26 cellular contexts compared by ENCODE assay signal in genomic region chr6:9896806-9897205, GRCh38.
A peak's percentile ranks its signal among the peaks of the same experiment; 100 is the strongest.
DNase-seq lines count a peak whose midpoint lies in the region; ATAC-seq, FAIRE-seq and TF ChIP-seq lines count a peak whose summit lies in the region.
"Had no signal": no experiment of that assay in that cellular context is flagged by ENCODE, and none has a peak within 500 bp of the region (broad histone marks: within the 10 kb centered on the region; RNA-seq: fewer than 3 reads in every experiment).

No MANE protein-coding gene starts in this region.

- no peak for FAIRE-seq in A549 (lab: Jason Lieb, UNC)
- FAIRE-seq: GM12891, HTR-8/SVneo had no signal

- TF ChIP-seq POLR2A in A549 (IDR thresholded peaks at IDR 0.05; ENCODE audit: low read length): no peak

- DNase-seq in A549 (ENCODE audit: low read depth in 1 of 2, low spot score in 1 of 2) (no peak), HS-5 (ENCODE audit: low read depth) (peak; percentile 8), SKM-1 (lab: John Stamatoyannopoulos, UW; ENCODE audit: unreplicated experiment) (peak; percentile 18), epithelial cell of esophagus (ENCODE audit: low read depth) (peak; percentile 46), T-helper 1 cell (no peak)
- DNase-seq in stimulated activated CD4-positive, alpha-beta T cell treated with anti-CD3 and anti-CD28 coated beads, Interleukin-4, amount 100 ng/mL, for 24 hours: no peak
- no peak for DNase-seq in activated CD8-positive, alpha-beta memory T cell treated with anti-CD3 and anti-CD28 coated beads, Interleukin-2, amount 10 ng/mL, durations not matched to agents 7 days and 5 days
- DNase-seq: 8988T; BE2C; Caco-2; CD4-positive, alpha-beta T cell; GOT3; IMR-90; MM.1S; NCI-H1105; NCI-H2081; NCI-H2171 treated with DMSO at 0.1 percent for 48 hours; NCI-H446 treated with DMSO at 0.1 percent for 48 hours; NCI-H69; RPMI8226; SHP77 treated with DMSO at 0.1 percent for 48 hours had no signal

- H3K9me3 ChIP-seq in A549: no peaks in the 10 kb centered on the region
- H3K9me3 ChIP-seq: BE2C, Caco-2 had no signal

- no peaks in the 10 kb centered on the region for H3K4me1 Mint-ChIP-seq in activated CD8-positive, alpha-beta memory T cell treated with anti-CD3 and anti-CD28 coated beads, Interleukin-2, amount 10 ng/mL, durations not matched to agents 7 days and 5 days

- no peak overlapping the region for H3K4me2 ChIP-seq in A549

- no peak overlapping the region for H3K27ac Mint-ChIP-seq in activated CD8-positive, alpha-beta memory T cell treated with anti-CD3 and anti-CD28 coated beads, Interleukin-2, amount 10 ng/mL, durations not matched to agents 7 days and 5 days
- H3K27ac Mint-ChIP-seq: CD4-positive, alpha-beta T cell had no signal

- H3K4me1 ChIP-seq in A549: no peaks in the 10 kb centered on the region
- H3K4me1 ChIP-seq: BE2C, Caco-2 had no signal

- no peak for TF ChIP-seq CTCF in A549 (IDR thresholded peaks at IDR 0.05)
- TF ChIP-seq CTCF in epithelial cell of esophagus (IDR thresholded peaks at IDR 0.05; ENCODE audit: insufficient read depth, low read depth, low read length, missing control alignments): no peak

- H3K36me3 Mint-ChIP-seq in activated CD8-positive, alpha-beta memory T cell treated with anti-CD3 and anti-CD28 coated beads, Interleukin-2, amount 10 ng/mL, durations not matched to agents 7 days and 5 days: no peaks in the 10 kb centered on the region

- H3K4me3 ChIP-seq in A549 (no peak overlapping the region), epithelial cell of esophagus (ENCODE audit: low read length) (no peak overlapping the region)

- 66% methylated on average over 3 of the region's 3 CpGs for WGBS in A549 (ENCODE audit: missing lambda C conversion rate)

- no peaks in the 10 kb centered on the region for H3K27me3 Mint-ChIP-seq in activated CD8-positive, alpha-beta memory T cell treated with anti-CD3 and anti-CD28 coated beads, Interleukin-2, amount 10 ng/mL, durations not matched to agents 7 days and 5 days
- H3K27me3 Mint-ChIP-seq: CD4-positive, alpha-beta T cell had no signal

- CTCF ChIA-PET in A549 (lab: Yijun Ruan, JAX): no interaction called here
- CTCF ChIA-PET in activated CD8-positive, alpha-beta memory T cell treated with anti-CD3 and anti-CD28 coated beads, Interleukin-2, amount 10 ng/mL, durations not matched to agents 7 days and 5 days (lab: Charles Lee): no interaction called here

- peaks cover 3% of the 10 kb centered on the region for H3K9me3 Mint-ChIP-seq in activated CD8-positive, alpha-beta memory T cell treated with anti-CD3 and anti-CD28 coated beads, Interleukin-2, amount 10 ng/mL, durations not matched to agents 7 days and 5 days (ENCODE audit: low read depth)

- POLR2A ChIA-PET in A549 (lab: Yijun Ruan, JAX): no interaction called here

- no peak for TF ChIP-seq EP300 in A549 (IDR thresholded peaks at IDR 0.05)

- no peak for TF ChIP-seq RAD21 in A549 (conservative IDR thresholded peaks at IDR 0.05 in 1 of 2, IDR thresholded peaks at IDR 0.05 in 1 of 2)

- ATAC-seq in A549 (no peak), HG03442 (IDR thresholded peaks at IDR 0.05; ENCODE audit: unreplicated experiment) (no peak)
- ATAC-seq in activated CD8-positive, alpha-beta memory T cell treated with anti-CD3 and anti-CD28 coated beads, Interleukin-2, amount 10 ng/mL, durations not matched to agents 7 days and 5 days: no peak
- ATAC-seq: HCT116, SK-N-SH treated with all-trans-retinoic acid at 6 μM for 48 hours had no signal

- no peak overlapping the region for H3K27ac ChIP-seq in A549

- H3K4me3 Mint-ChIP-seq in activated CD8-positive, alpha-beta memory T cell treated with anti-CD3 and anti-CD28 coated beads, Interleukin-2, amount 10 ng/mL, durations not matched to agents 7 days and 5 days: no peak overlapping the region
- H3K4me3 Mint-ChIP-seq: CD4-positive, alpha-beta T cell had no signal

TF ChIP-seq in A549, 52 proteins besides CTCF, POLR2A, EP300 and RAD21:
- no peak for TF ChIP-seq TP53 (CRISPR knock-in tag; IDR thresholded peaks at IDR 0.05)
- TF ChIP-seq FOSL2 (IDR thresholded peaks at IDR 0.05): no peak
- TF ChIP-seq FOSL2 (CRISPR knock-in tag; IDR thresholded peaks at IDR 0.05): peak; percentile 27; the same call in 1 of the 2 replicates
TF ChIP-seq in A549: peak in this region for 1.

Comparison
In these comparisons a context has a peak if more than half of its experiments do, and no peak if none do; other contexts are left out.
1. DNase-seq: peak in HS-5 (single experiment), SKM-1 (single experiment) and epithelial cell of esophagus (single experiment); none in A549 (0 of 2), stimulated activated CD4-positive, alpha-beta T cell treated with anti-CD3 and anti-CD28 coated beads, Interleukin-4, amount 100 ng/mL, for 24 hours (single experiment), activated CD8-positive, alpha-beta memory T cell treated with anti-CD3 and anti-CD28 coated beads, Interleukin-2, amount 10 ng/mL, durations not matched to agents 7 days and 5 days (single experiment) and T-helper 1 cell (0 of 5).